10 cellular contexts compared by ENCODE assay signal in genomic region chr9:88828492-88828974, GRCh38.
"Had no signal": no experiment of that assay in that cellular context is flagged by ENCODE, and none has a peak within 500 bp of the region (broad histone marks: within the 10 kb centered on the region; RNA-seq: fewer than 3 reads in every experiment).

No MANE protein-coding gene starts in this region.

- H3K27ac ChIP-seq: neural progenitor cell, ovary, thoracic aorta had no signal

- ATAC-seq: effector memory CD8-positive, alpha-beta T cell had no signal

- H3K4me2 ChIP-seq: neural progenitor cell had no signal

- H3K9ac ChIP-seq: neural progenitor cell had no signal

- H3K27me3 ChIP-seq: neural progenitor cell, ovary had no signal

- H3K4me3 ChIP-seq: lung, neural progenitor cell, ovary, thoracic aorta had no signal

- H2AFZ ChIP-seq: neural progenitor cell had no signal

- DNase-seq: activated naive CD4-positive, alpha-beta T cell treated with anti-CD3 and anti-CD28 coated beads, Interleukin-2, amount 50 U/mL, for 16 hours; activated T-cell treated with anti-CD3 and anti-CD28 coated beads for 4 hours; amniotic stem cell; dermis blood vessel endothelial cell; effector memory CD8-positive, alpha-beta T cell; ovary; SW 1271 had no signal

- H3K36me3 ChIP-seq: neural progenitor cell, ovary, thoracic aorta had no signal

- H3K4me1 ChIP-seq: neural progenitor cell had no signal

- H3K9me3 ChIP-seq: ovary, thoracic aorta had no signal
